In genomic region chr9:34710023-34710422, GRCh38 we compare ENCODE assay signal across 1 cellular context.
TF ChIP-seq lines count a peak whose summit lies in the region.

CCL21 (minus strand) TSS chr9:34710136; CDS start chr9:34710066, 70 bp downstream.

TF ChIP-seq in WTC11, 78 proteins besides CTCF, POLR2A, EP300 and RAD21 (continued from another document):
- TF ChIP-seq, protein P1, sequence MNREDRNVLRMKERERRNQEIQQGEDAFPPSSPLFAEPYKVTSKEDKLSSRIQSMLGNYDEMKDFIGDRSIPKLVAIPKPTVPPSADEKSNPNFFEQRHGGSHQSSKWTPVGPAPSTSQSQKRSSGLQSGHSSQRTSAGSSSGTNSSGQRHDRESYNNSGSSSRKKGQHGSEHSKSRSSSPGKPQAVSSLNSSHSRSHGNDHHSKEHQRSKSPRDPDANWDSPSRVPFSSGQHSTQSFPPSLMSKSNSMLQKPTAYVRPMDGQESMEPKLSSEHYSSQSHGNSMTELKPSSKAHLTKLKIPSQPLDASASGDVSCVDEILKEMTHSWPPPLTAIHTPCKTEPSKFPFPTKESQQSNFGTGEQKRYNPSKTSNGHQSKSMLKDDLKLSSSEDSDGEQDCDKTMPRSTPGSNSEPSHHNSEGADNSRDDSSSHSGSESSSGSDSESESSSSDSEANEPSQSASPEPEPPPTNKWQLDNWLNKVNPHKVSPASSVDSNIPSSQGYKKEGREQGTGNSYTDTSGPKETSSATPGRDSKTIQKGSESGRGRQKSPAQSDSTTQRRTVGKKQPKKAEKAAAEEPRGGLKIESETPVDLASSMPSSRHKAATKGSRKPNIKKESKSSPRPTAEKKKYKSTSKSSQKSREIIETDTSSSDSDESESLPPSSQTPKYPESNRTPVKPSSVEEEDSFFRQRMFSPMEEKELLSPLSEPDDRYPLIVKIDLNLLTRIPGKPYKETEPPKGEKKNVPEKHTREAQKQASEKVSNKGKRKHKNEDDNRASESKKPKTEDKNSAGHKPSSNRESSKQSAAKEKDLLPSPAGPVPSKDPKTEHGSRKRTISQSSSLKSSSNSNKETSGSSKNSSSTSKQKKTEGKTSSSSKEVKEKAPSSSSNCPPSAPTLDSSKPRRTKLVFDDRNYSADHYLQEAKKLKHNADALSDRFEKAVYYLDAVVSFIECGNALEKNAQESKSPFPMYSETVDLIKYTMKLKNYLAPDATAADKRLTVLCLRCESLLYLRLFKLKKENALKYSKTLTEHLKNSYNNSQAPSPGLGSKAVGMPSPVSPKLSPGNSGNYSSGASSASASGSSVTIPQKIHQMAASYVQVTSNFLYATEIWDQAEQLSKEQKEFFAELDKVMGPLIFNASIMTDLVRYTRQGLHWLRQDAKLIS (CRISPR knock-in tag; IDR thresholded peaks at IDR 0.05; ENCODE audit: borderline replicate concordance), result no peak
- no peak for TF ChIP-seq MYBL2 (CRISPR knock-in tag; IDR thresholded peaks at IDR 0.05)
- no peak for TF ChIP-seq ZNF425 (CRISPR knock-in tag; conservative IDR thresholded peaks at IDR 0.05)
- no peak for TF ChIP-seq ATF6 (CRISPR knock-in tag; IDR thresholded peaks at IDR 0.05)
- no peak for TF ChIP-seq TCF7 (CRISPR knock-in tag; IDR thresholded peaks at IDR 0.05; ENCODE audit: low read depth)
- no peak for TF ChIP-seq GRHL2 (CRISPR knock-in tag; IDR thresholded peaks at IDR 0.05; ENCODE audit: insufficient replicate concordance, severe bottlenecking)
- TF ChIP-seq TEAD1 (CRISPR knock-in tag; IDR thresholded peaks at IDR 0.05), result no peak
- TF ChIP-seq, protein P2, sequence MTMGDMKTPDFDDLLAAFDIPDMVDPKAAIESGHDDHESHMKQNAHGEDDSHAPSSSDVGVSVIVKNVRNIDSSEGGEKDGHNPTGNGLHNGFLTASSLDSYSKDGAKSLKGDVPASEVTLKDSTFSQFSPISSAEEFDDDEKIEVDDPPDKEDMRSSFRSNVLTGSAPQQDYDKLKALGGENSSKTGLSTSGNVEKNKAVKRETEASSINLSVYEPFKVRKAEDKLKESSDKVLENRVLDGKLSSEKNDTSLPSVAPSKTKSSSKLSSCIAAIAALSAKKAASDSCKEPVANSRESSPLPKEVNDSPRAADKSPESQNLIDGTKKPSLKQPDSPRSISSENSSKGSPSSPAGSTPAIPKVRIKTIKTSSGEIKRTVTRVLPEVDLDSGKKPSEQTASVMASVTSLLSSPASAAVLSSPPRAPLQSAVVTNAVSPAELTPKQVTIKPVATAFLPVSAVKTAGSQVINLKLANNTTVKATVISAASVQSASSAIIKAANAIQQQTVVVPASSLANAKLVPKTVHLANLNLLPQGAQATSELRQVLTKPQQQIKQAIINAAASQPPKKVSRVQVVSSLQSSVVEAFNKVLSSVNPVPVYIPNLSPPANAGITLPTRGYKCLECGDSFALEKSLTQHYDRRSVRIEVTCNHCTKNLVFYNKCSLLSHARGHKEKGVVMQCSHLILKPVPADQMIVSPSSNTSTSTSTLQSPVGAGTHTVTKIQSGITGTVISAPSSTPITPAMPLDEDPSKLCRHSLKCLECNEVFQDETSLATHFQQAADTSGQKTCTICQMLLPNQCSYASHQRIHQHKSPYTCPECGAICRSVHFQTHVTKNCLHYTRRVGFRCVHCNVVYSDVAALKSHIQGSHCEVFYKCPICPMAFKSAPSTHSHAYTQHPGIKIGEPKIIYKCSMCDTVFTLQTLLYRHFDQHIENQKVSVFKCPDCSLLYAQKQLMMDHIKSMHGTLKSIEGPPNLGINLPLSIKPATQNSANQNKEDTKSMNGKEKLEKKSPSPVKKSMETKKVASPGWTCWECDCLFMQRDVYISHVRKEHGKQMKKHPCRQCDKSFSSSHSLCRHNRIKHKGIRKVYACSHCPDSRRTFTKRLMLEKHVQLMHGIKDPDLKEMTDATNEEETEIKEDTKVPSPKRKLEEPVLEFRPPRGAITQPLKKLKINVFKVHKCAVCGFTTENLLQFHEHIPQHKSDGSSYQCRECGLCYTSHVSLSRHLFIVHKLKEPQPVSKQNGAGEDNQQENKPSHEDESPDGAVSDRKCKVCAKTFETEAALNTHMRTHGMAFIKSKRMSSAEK (CRISPR knock-in tag; IDR thresholded peaks at IDR 0.05; ENCODE audit: borderline replicate concordance), result no peak
TF ChIP-seq in WTC11: peak in this region for 0.
